ENCODE assay signal across 14 cellular contexts in genomic region chr16:11263737-11264136, GRCh38. TPM values are rescaled to one million over a fixed set of nuclear protein-coding genes. Genes with fewer than 3 reads are reported as not detected.
DNase-seq lines count a peak whose midpoint lies in the region; ATAC-seq and FAIRE-seq lines count a peak whose summit lies in the region.
"Had no signal": no experiment of that assay in that cellular context is flagged by ENCODE, and none has a peak within 500 bp of the region (broad histone marks: within the 10 kb centered on the region; RNA-seq: fewer than 3 reads in every experiment).

No MANE protein-coding gene starts in this region.

- peak overlapping the region; percentile 47 for H3K4me3 Mint-ChIP-seq in activated CD4-positive, alpha-beta T cell treated with anti-CD3 and anti-CD28 coated beads, Interleukin-2, amount 10 ng/mL, durations not matched to agents 7 days and 5 days
- H3K4me3 Mint-ChIP-seq: nephron progenitor cell had no signal

- no peak for ATAC-seq in GM18498 (IDR thresholded peaks at IDR 0.05; ENCODE audit: unreplicated experiment)
- no peak for ATAC-seq in GM19467 (IDR thresholded peaks at IDR 0.05; ENCODE audit: unreplicated experiment)

- H3K4me1 Mint-ChIP-seq in activated CD4-positive, alpha-beta T cell treated with anti-CD3 and anti-CD28 coated beads, Interleukin-2, amount 10 ng/mL, durations not matched to agents 7 days and 5 days = peaks cover 56% of the 10 kb centered on the region
- H3K4me1 Mint-ChIP-seq: nephron progenitor cell had no signal

- H3K27me3 Mint-ChIP-seq in activated CD4-positive, alpha-beta T cell treated with anti-CD3 and anti-CD28 coated beads, Interleukin-2, amount 10 ng/mL, durations not matched to agents 7 days and 5 days = no peaks in the 10 kb centered on the region

- DNase-seq in GM19239 (ENCODE audit: insufficient read length, low spot score) = no peak
- peak; percentile 72 for DNase-seq in activated CD4-positive, alpha-beta T cell treated with anti-CD3 and anti-CD28 coated beads, Interleukin-2, amount 10 ng/mL, durations not matched to agents 7 days and 5 days
- DNase-seq in activated naive CD8-positive, alpha-beta T cell treated with anti-CD3 and anti-CD28 coated beads, Interleukin-2, amount 50 U/mL, for 16 hours (ENCODE audit: low read depth, low spot score) = peak; percentile 42
- peak; percentile 30 to 57 for DNase-seq in stimulated activated CD4-positive, alpha-beta T cell treated with anti-CD3 and anti-CD28 coated beads, Interleukin-4, amount 100 ng/mL, for 4 hours
- no peak for DNase-seq in UCSD-AML1 (lab: John Stamatoyannopoulos, UW; ENCODE audit: unreplicated experiment)
- no peak for DNase-seq in NCI-H1930 (lab: John Stamatoyannopoulos, UW)
- DNase-seq: islet precursor cell, NCI-H2081, nephron progenitor cell had no signal

- H3K9me3 Mint-ChIP-seq in activated CD4-positive, alpha-beta T cell treated with anti-CD3 and anti-CD28 coated beads, Interleukin-2, amount 10 ng/mL, durations not matched to agents 7 days and 5 days = no peaks in the 10 kb centered on the region
- H3K9me3 Mint-ChIP-seq: nephron progenitor cell had no signal

- CTCF ChIA-PET in activated CD4-positive, alpha-beta T cell treated with anti-CD3 and anti-CD28 coated beads, Interleukin-2, amount 10 ng/mL, durations not matched to agents 7 days and 5 days (lab: Charles Lee) = interaction anchor here (0.7 to 1.3 kb wide), 4 partner anchors 10 to 295 kb away, joined by 3 to 5 read pairs (median 4); partner anchors contain the start of gene PRM3

- H3K27ac Mint-ChIP-seq in activated CD4-positive, alpha-beta T cell treated with anti-CD3 and anti-CD28 coated beads, Interleukin-2, amount 10 ng/mL, durations not matched to agents 7 days and 5 days = peak overlapping the region; percentile 91
- H3K27ac Mint-ChIP-seq: nephron progenitor cell had no signal

- no peaks in the 10 kb centered on the region for H3K36me3 Mint-ChIP-seq in activated CD4-positive, alpha-beta T cell treated with anti-CD3 and anti-CD28 coated beads, Interleukin-2, amount 10 ng/mL, durations not matched to agents 7 days and 5 days (ENCODE audit: low read depth)
- H3K36me3 Mint-ChIP-seq: CD14-positive monocyte had no signal

- peak; percentile 71 for FAIRE-seq in GM19239 (lab: Jason Lieb, UNC)
- FAIRE-seq: H54 had no signal

- POLR2A ChIA-PET in activated CD4-positive, alpha-beta T cell treated with anti-CD3 and anti-CD28 coated beads, Interleukin-2, amount 10 ng/mL, durations not matched to agents 7 days and 5 days (lab: Charles Lee) = interaction anchor here (0.6 kb wide), 1 partner anchor 87 kb away, joined by 6 read pairs; no protein-coding TSS in a partner anchor

RNA-seq across cellular contexts. Expression of gene TNP2, which starts 5.4 kb away (rescaled TPM):
- not detected for total RNA-seq in activated CD4-positive, alpha-beta T cell treated with anti-CD3 and anti-CD28 coated beads, Interleukin-2, amount 10 ng/mL, durations not matched to agents 7 days and 5 days
- total RNA-seq: T-helper 2 cell treated with Interferon-gamma antibody and Interleukin-4, amounts not matched to agents 100 ng/mL and 5 ng/mL, for 36 hours had no signal

RNA-seq across cellular contexts. Expression of gene SOCS1, which starts 7.7 kb away (rescaled TPM):
- total RNA-seq in activated CD4-positive, alpha-beta T cell treated with anti-CD3 and anti-CD28 coated beads, Interleukin-2, amount 10 ng/mL, durations not matched to agents 7 days and 5 days = 100 to 1,000 TPM; 127 to 133 TPM

RNA-seq across cellular contexts. Expression of gene PRM3, which starts 9.7 kb away (rescaled TPM):
- not detected for total RNA-seq in activated CD4-positive, alpha-beta T cell treated with anti-CD3 and anti-CD28 coated beads, Interleukin-2, amount 10 ng/mL, durations not matched to agents 7 days and 5 days
- total RNA-seq: T-helper 2 cell treated with Interferon-gamma antibody and Interleukin-4, amounts not matched to agents 100 ng/mL and 5 ng/mL, for 36 hours had no signal

RNA-seq across cellular contexts. Expression of gene PRM2, which starts 12.5 kb away (rescaled TPM):
- not detected for total RNA-seq in activated CD4-positive, alpha-beta T cell treated with anti-CD3 and anti-CD28 coated beads, Interleukin-2, amount 10 ng/mL, durations not matched to agents 7 days and 5 days
- total RNA-seq: T-helper 2 cell treated with Interferon-gamma antibody and Interleukin-4, amounts not matched to agents 100 ng/mL and 5 ng/mL, for 36 hours had no signal

RNA-seq across cellular contexts. Expression of gene PRM1, which starts 17.4 kb away (rescaled TPM):
- total RNA-seq in activated CD4-positive, alpha-beta T cell treated with anti-CD3 and anti-CD28 coated beads, Interleukin-2, amount 10 ng/mL, durations not matched to agents 7 days and 5 days = not detected
- total RNA-seq: T-helper 2 cell treated with Interferon-gamma antibody and Interleukin-4, amounts not matched to agents 100 ng/mL and 5 ng/mL, for 36 hours had no signal

Comparison
In these comparisons a context has a peak if more than half of its experiments do, and no peak if none do; other contexts are left out.
1. DNase-seq: peak in activated CD4-positive, alpha-beta T cell treated with anti-CD3 and anti-CD28 coated beads, Interleukin-2, amount 10 ng/mL, durations not matched to agents 7 days and 5 days (single experiment), activated naive CD8-positive, alpha-beta T cell treated with anti-CD3 and anti-CD28 coated beads, Interleukin-2, amount 50 U/mL, for 16 hours (single experiment) and stimulated activated CD4-positive, alpha-beta T cell treated with anti-CD3 and anti-CD28 coated beads, Interleukin-4, amount 100 ng/mL, for 4 hours (2 of 2); none in GM19239 (single experiment), UCSD-AML1 (single experiment) and NCI-H1930 (0 of 2).